ENCODE assay signal across 1 cellular context in genomic region chr11:78076733-78077403, GRCh38.
TF ChIP-seq lines count a peak whose summit lies in the region.

No MANE protein-coding gene starts in this region.

TF ChIP-seq in GM12878, 131 proteins besides CTCF, POLR2A, EP300 and RAD21:
- TF ChIP-seq E2F4 (IDR thresholded peaks at IDR 0.05; ENCODE audit: low read depth, low read length): no peak
- TF ChIP-seq NR2C1 (IDR thresholded peaks at IDR 0.05): no peak
- TF ChIP-seq MTA3 (IDR thresholded peaks at IDR 0.05; ENCODE audit: borderline replicate concordance, low read length): no peak
- no peak for TF ChIP-seq GABPA (IDR thresholded peaks at IDR 0.05; ENCODE audit: low read depth)
- no peak for TF ChIP-seq ZBTB11 (CRISPR knock-in tag; IDR thresholded peaks at IDR 0.05)
- TF ChIP-seq HDGF (IDR thresholded peaks at IDR 0.05): no peak
- no peak for TF ChIP-seq SIX5 (IDR thresholded peaks at IDR 0.05; ENCODE audit: low read depth, low read length, severe bottlenecking)
- TF ChIP-seq STAT1 (conservative IDR thresholded peaks at IDR 0.05): no peak
- TF ChIP-seq SUZ12 (IDR thresholded peaks at IDR 0.05; ENCODE audit: unreplicated experiment): no peak
- no peak for TF ChIP-seq CHD4 (IDR thresholded peaks at IDR 0.05)
- no peak for TF ChIP-seq YBX1 (IDR thresholded peaks at IDR 0.05)
- no peak for TF ChIP-seq FOXM1 (IDR thresholded peaks at IDR 0.05; ENCODE audit: low read depth, low read length)
- no peak for TF ChIP-seq STAT3 (IDR thresholded peaks at IDR 0.05; ENCODE audit: low read depth, low read length)
- TF ChIP-seq SREBF2 (IDR thresholded peaks at IDR 0.05; ENCODE audit: low read length): no peak
- no peak for TF ChIP-seq ZNF622 (IDR thresholded peaks at IDR 0.05)
- no peak for TF ChIP-seq KAT2A (conservative IDR thresholded peaks at IDR 0.05; ENCODE audit: control insufficient read depth, low read depth, low read length)
- TF ChIP-seq SMAD5 (IDR thresholded peaks at IDR 0.05; ENCODE audit: low read depth): no peak
- no peak for TF ChIP-seq ZNF24 (IDR thresholded peaks at IDR 0.05)
- no peak for TF ChIP-seq ZBTB33 (IDR thresholded peaks at IDR 0.05)
